ENCODE assay signal across 1 cellular context in genomic region chr15:100349696-100350433, GRCh38.
TF ChIP-seq lines count a peak whose summit lies in the region.

No MANE protein-coding gene starts in this region.

TF ChIP-seq in HepG2, 621 proteins besides CTCF, POLR2A, EP300 and RAD21 (continued from another document and continues in another):
- TF ChIP-seq, protein P1, sequence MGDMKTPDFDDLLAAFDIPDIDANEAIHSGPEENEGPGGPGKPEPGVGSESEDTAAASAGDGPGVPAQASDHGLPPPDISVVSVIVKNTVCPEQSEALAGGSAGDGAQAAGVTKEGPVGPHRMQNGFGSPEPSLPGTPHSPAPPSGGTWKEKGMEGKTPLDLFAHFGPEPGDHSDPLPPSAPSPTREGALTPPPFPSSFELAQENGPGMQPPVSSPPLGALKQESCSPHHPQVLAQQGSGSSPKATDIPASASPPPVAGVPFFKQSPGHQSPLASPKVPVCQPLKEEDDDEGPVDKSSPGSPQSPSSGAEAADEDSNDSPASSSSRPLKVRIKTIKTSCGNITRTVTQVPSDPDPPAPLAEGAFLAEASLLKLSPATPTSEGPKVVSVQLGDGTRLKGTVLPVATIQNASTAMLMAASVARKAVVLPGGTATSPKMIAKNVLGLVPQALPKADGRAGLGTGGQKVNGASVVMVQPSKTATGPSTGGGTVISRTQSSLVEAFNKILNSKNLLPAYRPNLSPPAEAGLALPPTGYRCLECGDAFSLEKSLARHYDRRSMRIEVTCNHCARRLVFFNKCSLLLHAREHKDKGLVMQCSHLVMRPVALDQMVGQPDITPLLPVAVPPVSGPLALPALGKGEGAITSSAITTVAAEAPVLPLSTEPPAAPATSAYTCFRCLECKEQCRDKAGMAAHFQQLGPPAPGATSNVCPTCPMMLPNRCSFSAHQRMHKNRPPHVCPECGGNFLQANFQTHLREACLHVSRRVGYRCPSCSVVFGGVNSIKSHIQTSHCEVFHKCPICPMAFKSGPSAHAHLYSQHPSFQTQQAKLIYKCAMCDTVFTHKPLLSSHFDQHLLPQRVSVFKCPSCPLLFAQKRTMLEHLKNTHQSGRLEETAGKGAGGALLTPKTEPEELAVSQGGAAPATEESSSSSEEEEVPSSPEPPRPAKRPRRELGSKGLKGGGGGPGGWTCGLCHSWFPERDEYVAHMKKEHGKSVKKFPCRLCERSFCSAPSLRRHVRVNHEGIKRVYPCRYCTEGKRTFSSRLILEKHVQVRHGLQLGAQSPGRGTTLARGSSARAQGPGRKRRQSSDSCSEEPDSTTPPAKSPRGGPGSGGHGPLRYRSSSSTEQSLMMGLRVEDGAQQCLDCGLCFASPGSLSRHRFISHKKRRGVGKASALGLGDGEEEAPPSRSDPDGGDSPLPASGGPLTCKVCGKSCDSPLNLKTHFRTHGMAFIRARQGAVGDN (CRISPR knock-in tag; IDR thresholded peaks at IDR 0.05): peak; percentile 78
- TF ChIP-seq SYNCRIP (IDR thresholded peaks at IDR 0.05; ENCODE audit: insufficient read depth, low read depth, low read length) (no peak), TBX3 (IDR thresholded peaks at IDR 0.05; ENCODE audit: borderline replicate concordance) (no peak), CBFB (CRISPR knock-in tag; IDR thresholded peaks at IDR 0.05) (no peak), ZNF225 (CRISPR knock-in tag; IDR thresholded peaks at IDR 0.05) (no peak), DNMT1 (CRISPR knock-in tag; IDR thresholded peaks at IDR 0.05) (no peak), ZBTB38 (CRISPR knock-in tag; IDR thresholded peaks at IDR 0.05) (no peak), ZNF841 (CRISPR knock-in tag; IDR thresholded peaks at IDR 0.05; ENCODE audit: borderline replicate concordance) (no peak), ZNF777 (CRISPR knock-in tag; IDR thresholded peaks at IDR 0.05) (peak; percentile 64), GATAD2A (CRISPR knock-in tag; IDR thresholded peaks at IDR 0.05) (no peak), SALL2 (CRISPR knock-in tag; IDR thresholded peaks at IDR 0.05) (no peak), PHB2 (IDR thresholded peaks at IDR 0.05; ENCODE audit: partially characterized antibody) (no peak), ZNF276 (CRISPR knock-in tag; IDR thresholded peaks at IDR 0.05; ENCODE audit: low read depth) (no peak; the same call in 1 of the 2 replicates), HOXA5 (CRISPR knock-in tag; IDR thresholded peaks at IDR 0.05) (no peak; the same call in 1 of the 2 replicates), ZNF3 (CRISPR knock-in tag; IDR thresholded peaks at IDR 0.05) (no peak), ZNF280D (CRISPR knock-in tag; IDR thresholded peaks at IDR 0.05) (no peak; the same call in 1 of the 2 replicates), GTF3A (CRISPR knock-in tag; conservative IDR thresholded peaks at IDR 0.05) (no peak), ZNF768 (CRISPR knock-in tag; IDR thresholded peaks at IDR 0.05) (peak; percentile 60; the same call in 1 of the 2 replicates), MTF1 (CRISPR knock-in tag; IDR thresholded peaks at IDR 0.05) (no peak), CEBPG (CRISPR knock-in tag; IDR thresholded peaks at IDR 0.05) (no peak), ZNF446 (CRISPR knock-in tag; IDR thresholded peaks at IDR 0.05) (no peak), FOXK2 (IDR thresholded peaks at IDR 0.05) (no peak), HNF1A (IDR thresholded peaks at IDR 0.05; ENCODE audit: low read depth) (no peak), HNF1A (CRISPR knock-in tag; IDR thresholded peaks at IDR 0.05; ENCODE audit: borderline replicate concordance) (no peak), ETV5 (CRISPR knock-in tag; IDR thresholded peaks at IDR 0.05; ENCODE audit: borderline replicate concordance) (no peak), JUN (CRISPR knock-in tag; IDR thresholded peaks at IDR 0.05) (no peak), ZEB1 (IDR thresholded peaks at IDR 0.05; ENCODE audit: insufficient replicate concordance, low read depth) (no peak), ZBTB3 (CRISPR knock-in tag; IDR thresholded peaks at IDR 0.05; ENCODE audit: borderline replicate concordance, low read depth) (no peak), HOXD1 (CRISPR knock-in tag; IDR thresholded peaks at IDR 0.05) (peak; percentile 78), ZNF496 (CRISPR knock-in tag; IDR thresholded peaks at IDR 0.05; ENCODE audit: insufficient replicate concordance) (no peak), ZSCAN22 (CRISPR knock-in tag; IDR thresholded peaks at IDR 0.05) (no peak), HOXA3 (CRISPR knock-in tag; IDR thresholded peaks at IDR 0.05) (no peak), RFX1 (IDR thresholded peaks at IDR 0.05) (no peak), POGZ (CRISPR knock-in tag; IDR thresholded peaks at IDR 0.05) (no peak; the same call in 1 of the 2 replicates), HNRNPUL1 (IDR thresholded peaks at IDR 0.05; ENCODE audit: low read depth, low read length) (no peak), ARNT (IDR thresholded peaks at IDR 0.05) (no peak), TEAD2 (CRISPR knock-in tag; IDR thresholded peaks at IDR 0.05) (no peak), ZBTB21 (CRISPR knock-in tag; IDR thresholded peaks at IDR 0.05) (no peak), ZNF598 (CRISPR knock-in tag; IDR thresholded peaks at IDR 0.05; ENCODE audit: borderline replicate concordance) (no peak), MEIS1 (CRISPR knock-in tag; IDR thresholded peaks at IDR 0.05; ENCODE audit: borderline replicate concordance) (0 out of 2 replicates have a peak, but pooled peaks have one; percentile 47), SRSF1 (optimal IDR thresholded peaks at IDR 0.05; ENCODE audit: low read depth, low read length) (no peak), ZSCAN29 (CRISPR knock-in tag; conservative IDR thresholded peaks at IDR 0.05) (no peak), ZNF556 (CRISPR knock-in tag; IDR thresholded peaks at IDR 0.05; ENCODE audit: borderline replicate concordance) (no peak), NFATC3 (CRISPR knock-in tag; IDR thresholded peaks at IDR 0.05) (no peak), ZNF605 (CRISPR knock-in tag; IDR thresholded peaks at IDR 0.05) (0 out of 2 replicates have a peak, but pooled peaks have one; percentile 7), ZMYM2 (CRISPR knock-in tag; IDR thresholded peaks at IDR 0.05) (no peak)
- TF ChIP-seq, protein P2, sequence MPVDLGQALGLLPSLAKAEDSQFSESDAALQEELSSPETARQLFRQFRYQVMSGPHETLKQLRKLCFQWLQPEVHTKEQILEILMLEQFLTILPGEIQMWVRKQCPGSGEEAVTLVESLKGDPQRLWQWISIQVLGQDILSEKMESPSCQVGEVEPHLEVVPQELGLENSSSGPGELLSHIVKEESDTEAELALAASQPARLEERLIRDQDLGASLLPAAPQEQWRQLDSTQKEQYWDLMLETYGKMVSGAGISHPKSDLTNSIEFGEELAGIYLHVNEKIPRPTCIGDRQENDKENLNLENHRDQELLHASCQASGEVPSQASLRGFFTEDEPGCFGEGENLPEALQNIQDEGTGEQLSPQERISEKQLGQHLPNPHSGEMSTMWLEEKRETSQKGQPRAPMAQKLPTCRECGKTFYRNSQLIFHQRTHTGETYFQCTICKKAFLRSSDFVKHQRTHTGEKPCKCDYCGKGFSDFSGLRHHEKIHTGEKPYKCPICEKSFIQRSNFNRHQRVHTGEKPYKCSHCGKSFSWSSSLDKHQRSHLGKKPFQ (CRISPR knock-in tag; IDR thresholded peaks at IDR 0.05; ENCODE audit: insufficient replicate concordance): no peak
- TF ChIP-seq, protein P3, sequence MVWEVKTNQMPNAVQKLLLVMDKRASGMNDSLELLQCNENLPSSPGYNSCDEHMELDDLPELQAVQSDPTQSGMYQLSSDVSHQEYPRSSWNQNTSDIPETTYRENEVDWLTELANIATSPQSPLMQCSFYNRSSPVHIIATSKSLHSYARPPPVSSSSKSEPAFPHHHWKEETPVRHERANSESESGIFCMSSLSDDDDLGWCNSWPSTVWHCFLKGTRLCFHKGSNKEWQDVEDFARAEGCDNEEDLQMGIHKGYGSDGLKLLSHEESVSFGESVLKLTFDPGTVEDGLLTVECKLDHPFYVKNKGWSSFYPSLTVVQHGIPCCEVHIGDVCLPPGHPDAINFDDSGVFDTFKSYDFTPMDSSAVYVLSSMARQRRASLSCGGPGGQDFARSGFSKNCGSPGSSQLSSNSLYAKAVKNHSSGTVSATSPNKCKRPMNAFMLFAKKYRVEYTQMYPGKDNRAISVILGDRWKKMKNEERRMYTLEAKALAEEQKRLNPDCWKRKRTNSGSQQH (CRISPR knock-in tag; IDR thresholded peaks at IDR 0.05; ENCODE audit: low read depth): no peak
- TF ChIP-seq, protein P4, sequence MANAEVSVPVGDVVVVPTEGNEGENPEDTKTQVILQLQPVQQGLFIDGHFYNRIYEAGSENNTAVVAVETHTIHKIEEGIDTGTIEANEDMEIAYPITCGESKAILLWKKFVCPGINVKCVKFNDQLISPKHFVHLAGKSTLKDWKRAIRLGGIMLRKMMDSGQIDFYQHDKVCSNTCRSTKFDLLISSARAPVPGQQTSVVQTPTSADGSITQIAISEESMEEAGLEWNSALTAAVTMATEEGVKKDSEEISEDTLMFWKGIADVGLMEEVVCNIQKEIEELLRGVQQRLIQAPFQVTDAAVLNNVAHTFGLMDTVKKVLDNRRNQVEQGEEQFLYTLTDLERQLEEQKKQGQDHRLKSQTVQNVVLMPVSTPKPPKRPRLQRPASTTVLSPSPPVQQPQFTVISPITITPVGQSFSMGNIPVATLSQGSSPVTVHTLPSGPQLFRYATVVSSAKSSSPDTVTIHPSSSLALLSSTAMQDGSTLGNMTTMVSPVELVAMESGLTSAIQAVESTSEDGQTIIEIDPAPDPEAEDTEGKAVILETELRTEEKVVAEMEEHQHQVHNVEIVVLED (CRISPR knock-in tag; IDR thresholded peaks at IDR 0.05; ENCODE audit: borderline replicate concordance): peak; percentile 1; the same call in 1 of the 2 replicates
